In genomic region chr2:54593249-54593648, GRCh38 we compare ENCODE assay signal across 1 cellular context.
TF ChIP-seq lines count a peak whose summit lies in the region.

No MANE protein-coding gene starts in this region.

TF ChIP-seq in IMR-90, 13 proteins besides CTCF, POLR2A, EP300 and RAD21:
- no peak for TF ChIP-seq ELK1 (IDR thresholded peaks at IDR 0.05; ENCODE audit: borderline replicate concordance, low read depth, low read length)
- no peak for TF ChIP-seq MXI1 (IDR thresholded peaks at IDR 0.05; ENCODE audit: borderline replicate concordance, low read depth, low read length)
- TF ChIP-seq RFX5 (IDR thresholded peaks at IDR 0.05; ENCODE audit: low read depth, low read length), result no peak
- TF ChIP-seq CHD1 (IDR thresholded peaks at IDR 0.05; ENCODE audit: low read depth, low read length), result no peak
- no peak for TF ChIP-seq NFE2L2 (IDR thresholded peaks at IDR 0.05; ENCODE audit: low read depth, low read length)
- no peak for TF ChIP-seq FOS (IDR thresholded peaks at IDR 0.05; ENCODE audit: low read depth, low read length)
- TF ChIP-seq MAFK (IDR thresholded peaks at IDR 0.05; ENCODE audit: low read depth, low read length), result no peak
- no peak for TF ChIP-seq RCOR1 (IDR thresholded peaks at IDR 0.05; ENCODE audit: insufficient replicate concordance, low read length)
- TF ChIP-seq BHLHE40 (IDR thresholded peaks at IDR 0.05; ENCODE audit: low read depth, low read length), result no peak
- TF ChIP-seq SMC3 (IDR thresholded peaks at IDR 0.05; ENCODE audit: low read depth, low read length), result no peak
- no peak for TF ChIP-seq CEBPB (IDR thresholded peaks at IDR 0.05; ENCODE audit: low read depth, low read length)
TF ChIP-seq in IMR-90: peak in this region for 0.
